ENCODE assay signal across 15 cellular contexts in the genomic region with DNA sequence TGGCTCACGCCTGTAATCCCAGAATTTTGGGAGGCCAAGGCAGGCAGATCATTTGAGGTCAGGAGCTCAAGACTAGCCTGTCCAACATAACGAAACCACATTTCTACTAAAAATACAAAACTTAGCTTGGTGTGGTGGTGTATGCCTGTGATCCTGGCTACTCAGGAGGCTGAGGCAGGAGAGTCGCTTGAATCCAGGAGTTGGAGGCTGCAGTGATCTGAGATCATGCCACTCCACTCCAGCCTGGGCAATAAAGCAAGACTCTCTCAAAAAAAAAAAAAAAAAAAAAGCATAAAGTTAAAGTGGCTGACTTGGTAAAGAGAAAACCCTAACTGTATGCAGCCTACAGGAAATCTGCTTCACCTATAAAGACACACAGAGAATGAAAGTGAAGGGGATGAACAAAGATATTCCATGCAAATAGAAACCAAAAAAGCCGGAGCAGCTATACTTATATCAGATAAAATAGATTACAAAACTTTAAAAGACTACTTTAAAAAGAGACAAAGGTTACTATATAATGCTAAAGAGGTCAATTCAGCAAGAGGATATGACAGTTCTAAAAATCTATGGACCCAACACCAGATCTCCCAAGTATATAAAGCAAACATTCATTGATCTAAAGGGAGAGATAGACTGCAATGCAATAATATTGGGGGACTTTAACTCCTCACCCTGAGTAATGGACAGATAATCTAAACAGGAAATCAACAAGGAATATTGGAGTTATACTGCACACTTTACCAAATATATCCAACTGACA. TPM values are rescaled to one million over a fixed set of nuclear protein-coding genes. Genes with fewer than 3 reads are reported as not detected.
DNase-seq lines count a peak whose midpoint lies in the region; ATAC-seq and TF ChIP-seq lines count a peak whose summit lies in the region.
"Had no signal": no experiment of that assay in that cellular context is flagged by ENCODE, and none has a peak within 500 bp of the region (broad histone marks: within the 10 kb centered on the region; RNA-seq: fewer than 3 reads in every experiment).

No MANE protein-coding gene starts in this region.

- no peaks in the 10 kb centered on the region for H3K9me2 ChIP-seq in PC-9 (ENCODE audit: insufficient read depth)

- H3F3A ChIP-seq in PC-9 (ENCODE audit: insufficient read depth, low read depth), result peaks cover 9% of the 10 kb centered on the region; the same call in 1 of the 2 replicates

- TF ChIP-seq POLR2A in esophagus muscularis mucosa (IDR thresholded peaks at IDR 0.05; ENCODE audit: low read depth), result no peak

- H3K79me2 ChIP-seq in PC-9 (ENCODE audit: low read depth), result no peaks in the 10 kb centered on the region

- CTCF ChIA-PET in PC-9 (lab: Charles Lee), result interaction anchor here (0.7 kb wide), 1 partner anchor 457 kb away, joined by 4 read pairs; no protein-coding TSS in a partner anchor

- H3K9me3 Mint-ChIP-seq in stimulated activated effector memory CD8-positive, alpha-beta T cell treated with anti-CD3 and anti-CD28 coated beads, Interleukin-12 subunit alpha, Interleukin-12 subunit beta, amount 100 ng/mL, for 72 hours, result peaks cover 7% of the 10 kb centered on the region

- H3K27ac ChIP-seq in PC-9 (no peak overlapping the region), esophagus muscularis mucosa (replicated peaks in 1 of 4) (peak overlapping the region in 1 of 4 donors; percentile 34)
- H3K27ac ChIP-seq: 22Rv1 had no signal

- no peak overlapping the region for H3K4me2 ChIP-seq in PC-9

- H3K4me1 ChIP-seq in PC-9 (replicated peaks; ENCODE audit: insufficient read depth), result peaks cover 9% of the 10 kb centered on the region
- no peaks in the 10 kb centered on the region for H3K4me1 ChIP-seq in esophagus muscularis mucosa

- H3K36me3 ChIP-seq in PC-9 (ENCODE audit: low read depth), result no peaks in the 10 kb centered on the region
- no peaks in the 10 kb centered on the region for H3K36me3 ChIP-seq in esophagus muscularis mucosa

- no TSS peak for BruUV-seq in PC-9 (replicated peaks; lab: Mats Ljungman, UMichigan)

- no peak for TF ChIP-seq CTCF in PC-9 (conservative IDR thresholded peaks at IDR 0.05)
- no peak for TF ChIP-seq CTCF in esophagus muscularis mucosa (IDR thresholded peaks at IDR 0.05)

- H4K20me1 ChIP-seq in PC-9 (ENCODE audit: insufficient read depth), result no peaks in the 10 kb centered on the region

- H3K9me3 ChIP-seq in PC-9 (ENCODE audit: insufficient read depth, low read depth) (no peaks in the 10 kb centered on the region), esophagus muscularis mucosa (peaks cover 0 to 12% (median 3%) of the 10 kb centered on the region in 4 donors)

- H3K27me3 ChIP-seq in PC-9 (ENCODE audit: insufficient read depth, low read depth) (no peaks in the 10 kb centered on the region), esophagus muscularis mucosa (no peaks in the 10 kb centered on the region)

- peak overlapping the region; percentile 98 for H3K27ac Mint-ChIP-seq in stimulated activated effector memory CD8-positive, alpha-beta T cell treated with anti-CD3 and anti-CD28 coated beads, Interleukin-12 subunit alpha, Interleukin-12 subunit beta, amount 100 ng/mL, for 72 hours

- intact Hi-C loops in PC-9 (cut with micrococcal nuclease; ENCODE audit: unreplicated experiment) (no loop called here), esophagus muscularis mucosa (cut with DNase I) (no loop called here), posterior cingulate gyrus (cut with DNase I) (no loop called here)

- no peak for TF ChIP-seq EP300 in esophagus muscularis mucosa (IDR thresholded peaks at IDR 0.05)

- H2AFZ ChIP-seq in PC-9, result 0 out of 2 replicates have a peak overlapping the region, but pooled peaks have one; percentile 32

- peak; percentile 37 for ATAC-seq in stimulated activated effector memory CD8-positive, alpha-beta T cell treated with anti-CD3 and anti-CD28 coated beads, Interleukin-12 subunit alpha, Interleukin-12 subunit beta, amount 100 ng/mL, for 72 hours
- ATAC-seq in HG03460 (IDR thresholded peaks at IDR 0.05; ENCODE audit: unreplicated experiment), result no peak
- ATAC-seq in GM21737 (IDR thresholded peaks at IDR 0.05; ENCODE audit: unreplicated experiment), result no peak
- ATAC-seq: Panc1 had no signal

- H3K4me3 ChIP-seq in PC-9 (no peak overlapping the region), esophagus muscularis mucosa (peak overlapping the region in 3 of 4 donors; percentile 6 to 49 (median 17))

- peak; percentile 21 for DNase-seq in NOMO-1 treated with DMSO at 0.1 percent for 48 hours (lab: John Stamatoyannopoulos, UW; ENCODE audit: unreplicated experiment)
- no peak for DNase-seq in NOMO-1 treated with dmso at 0.1 percent for 144 hours (lab: John Stamatoyannopoulos, UW; ENCODE audit: unreplicated experiment)
- no peak for DNase-seq in PC-9
- no peak for DNase-seq in esophagus muscularis mucosa (ENCODE audit: extremely low spot score)
- no peak for DNase-seq in stimulated activated effector memory CD8-positive, alpha-beta T cell treated with anti-CD3 and anti-CD28 coated beads, Interleukin-12 subunit alpha, Interleukin-12 subunit beta, amount 100 ng/mL, for 72 hours (ENCODE audit: low spot score in 2 of 2)
- DNase-seq in posterior cingulate gyrus, result no peak
- DNase-seq: activated CD4-positive, alpha-beta T cell treated with anti-CD3 and anti-CD28 coated beads, Interleukin-2, amount 50 U/mL, for 1 hour; caudate nucleus; hippocampal formation; NCI-H1436 treated with DMSO at 0.1 percent for 48 hours; occipital lobe had no signal

- POLR2A ChIA-PET in PC-9 (lab: Charles Lee; ENCODE audit: unreplicated experiment), result no interaction called here

- peak overlapping the region; percentile 81 for H3K4me3 Mint-ChIP-seq in stimulated activated effector memory CD8-positive, alpha-beta T cell treated with anti-CD3 and anti-CD28 coated beads, Interleukin-12 subunit alpha, Interleukin-12 subunit beta, amount 100 ng/mL, for 72 hours

- peaks cover 91% of the 10 kb centered on the region for H3K36me3 Mint-ChIP-seq in stimulated activated effector memory CD8-positive, alpha-beta T cell treated with anti-CD3 and anti-CD28 coated beads, Interleukin-12 subunit alpha, Interleukin-12 subunit beta, amount 100 ng/mL, for 72 hours

- H3K4me1 Mint-ChIP-seq in stimulated activated effector memory CD8-positive, alpha-beta T cell treated with anti-CD3 and anti-CD28 coated beads, Interleukin-12 subunit alpha, Interleukin-12 subunit beta, amount 100 ng/mL, for 72 hours, result peaks cover 37% of the 10 kb centered on the region

- WGBS in esophagus muscularis mucosa, result 75% methylated on average over 4 of the region's 4 CpGs

RNA-seq across cellular contexts. Expression of a gene that starts 4.1 kb away (rescaled TPM):
- total RNA-seq in PC-9 (2021) (3.4 and 3.9 TPM in 2 replicates), esophagus muscularis mucosa (10 to 100 TPM in 1 of 4 donors, 1 to 10 TPM in 3; 3.3 to 11.3 (median 7.6) TPM)

RNA-seq across cellular contexts. Expression of a gene that starts 16.2 kb away (rescaled TPM):
- not detected in 2 replicates for total RNA-seq in PC-9 (2021)
- total RNA-seq in esophagus muscularis mucosa, result not detected
- total RNA-seq: occipital lobe had no signal

RNA-seq across cellular contexts. Expression of a gene that starts 37.8 kb away (rescaled TPM):
- total RNA-seq in PC-9 (2021) (not detected in 2 replicates), esophagus muscularis mucosa (under 1 TPM in 1 of 4 donors, not detected in 3; 0.66 TPM)
